17 cellular contexts compared by ENCODE assay signal in genomic region chr6:138538390-138539031, GRCh38. TPM values are rescaled to one million over a fixed set of nuclear protein-coding genes. Genes with fewer than 3 reads are reported as not detected.
DNase-seq lines count a peak whose midpoint lies in the region; ATAC-seq lines count a peak whose summit lies in the region.
"Had no signal": no experiment of that assay in that cellular context is flagged by ENCODE, and none has a peak within 500 bp of the region (broad histone marks: within the 10 kb centered on the region; RNA-seq: fewer than 3 reads in every experiment).

No MANE protein-coding gene starts in this region.

- H3K27ac Mint-ChIP-seq in activated CD8-positive, alpha-beta T cell treated with anti-CD3 and anti-CD28 coated beads, Interleukin-2, amount 10 ng/mL, durations not matched to agents 7 days and 5 days, result no peak overlapping the region
- H3K27ac Mint-ChIP-seq: activated naive CD4-positive, alpha-beta T cell treated with anti-CD3 and anti-CD28 coated beads, Interleukin-2, amount 50 U/mL, for 24 hours; memory B cell had no signal

- no peak overlapping the region for H3K4me3 Mint-ChIP-seq in activated CD8-positive, alpha-beta T cell treated with anti-CD3 and anti-CD28 coated beads, Interleukin-2, amount 10 ng/mL, durations not matched to agents 7 days and 5 days
- H3K4me3 Mint-ChIP-seq: activated naive CD4-positive, alpha-beta T cell treated with anti-CD3 and anti-CD28 coated beads, Interleukin-2, amount 50 U/mL, for 24 hours; memory B cell had no signal

- in situ Hi-C loops in GM23248 (cut with MboI), result no loop called here

- peaks cover 14% of the 10 kb centered on the region for H3K79me2 ChIP-seq in GM23248 (ENCODE audit: insufficient read depth)

- peak overlapping the region; percentile 48; the same call in 1 of the 2 replicates for H2AFZ ChIP-seq in GM23248
- H2AFZ ChIP-seq: PC-9 had no signal

- no peaks in the 10 kb centered on the region for H3K9me3 ChIP-seq in GM23248 (ENCODE audit: low read depth)
- no peaks in the 10 kb centered on the region for H3K9me3 ChIP-seq in right cardiac atrium (ENCODE audit: control insufficient read depth, low read length)

- H3K27ac ChIP-seq in GM23248 (no peak overlapping the region), right cardiac atrium (ENCODE audit: low read length) (peak overlapping the region; percentile 72)
- H3K27ac ChIP-seq: PC-9 had no signal

- intact Hi-C loops in right cardiac atrium (cut with DNase I), result no loop called here

- no peaks in the 10 kb centered on the region for H3K4me1 Mint-ChIP-seq in activated CD8-positive, alpha-beta T cell treated with anti-CD3 and anti-CD28 coated beads, Interleukin-2, amount 10 ng/mL, durations not matched to agents 7 days and 5 days (ENCODE audit: low read depth)
- H3K4me1 Mint-ChIP-seq: activated naive CD4-positive, alpha-beta T cell treated with anti-CD3 and anti-CD28 coated beads, Interleukin-2, amount 50 U/mL, for 24 hours; memory B cell had no signal

- peak; percentile 18 to 47 for ATAC-seq in right cardiac atrium
- no peak for ATAC-seq in HG03025 (IDR thresholded peaks at IDR 0.05; ENCODE audit: low FRiP score, unreplicated experiment)
- ATAC-seq in activated CD8-positive, alpha-beta T cell treated with anti-CD3 and anti-CD28 coated beads, Interleukin-2, amount 10 ng/mL, durations not matched to agents 7 days and 5 days, result no peak
- no peak for ATAC-seq in GM19452 (IDR thresholded peaks at IDR 0.05; ENCODE audit: unreplicated experiment)
- ATAC-seq: K562 had no signal

- H3K4me3 ChIP-seq in GM23248, result no peak overlapping the region
- H3K4me3 ChIP-seq in right cardiac atrium (ENCODE audit: low read length), result no peak overlapping the region
- H3K4me3 ChIP-seq: K562, PC-9 had no signal

- peaks cover 27% of the 10 kb centered on the region for H3F3A ChIP-seq in GM23248 (ENCODE audit: insufficient read depth)

- H3K4me1 ChIP-seq in GM23248 (ENCODE audit: insufficient read depth) (peaks cover 52% of the 10 kb centered on the region), right cardiac atrium (ENCODE audit: control insufficient read depth, insufficient read depth, low read length) (peaks cover 8% of the 10 kb centered on the region)

- no peaks in the 10 kb centered on the region for H3K9me3 Mint-ChIP-seq in activated CD8-positive, alpha-beta T cell treated with anti-CD3 and anti-CD28 coated beads, Interleukin-2, amount 10 ng/mL, durations not matched to agents 7 days and 5 days (ENCODE audit: insufficient read depth)
- H3K9me3 Mint-ChIP-seq: activated naive CD4-positive, alpha-beta T cell treated with anti-CD3 and anti-CD28 coated beads, Interleukin-2, amount 50 U/mL, for 24 hours; memory B cell had no signal

- no peaks in the 10 kb centered on the region for H4K20me1 ChIP-seq in GM23248 (ENCODE audit: insufficient read depth)

- CTCF ChIA-PET in activated CD8-positive, alpha-beta T cell treated with anti-CD3 and anti-CD28 coated beads, Interleukin-2, amount 10 ng/mL, durations not matched to agents 7 days and 5 days (lab: Charles Lee), result no interaction called here

- POLR2A ChIA-PET in activated CD8-positive, alpha-beta T cell treated with anti-CD3 and anti-CD28 coated beads, Interleukin-2, amount 10 ng/mL, durations not matched to agents 7 days and 5 days (lab: Charles Lee), result no interaction called here

- H3K9me2 ChIP-seq in GM23248 (ENCODE audit: insufficient read depth), result no peaks in the 10 kb centered on the region

- no peaks in the 10 kb centered on the region for H3K36me3 ChIP-seq in GM23248 (ENCODE audit: low read depth)

- DNase-seq in GM23248 (peak; percentile 39), cerebellar cortex (ENCODE audit: low spot score) (peak; percentile 36), right cardiac atrium (peak; percentile 47 to 83 (median 76)), pons (ENCODE audit: low spot score) (peak; percentile 30), T-helper 2 cell (no peak)
- DNase-seq in activated CD8-positive, alpha-beta T cell treated with anti-CD3 and anti-CD28 coated beads, Interleukin-2, amount 10 ng/mL, durations not matched to agents 7 days and 5 days, result no peak
- DNase-seq: activated CD4-positive, CD25-positive, alpha-beta regulatory T cell treated with anti-CD3 and anti-CD28 coated beads, Interleukin-2, amount 50 U/mL, for 72 hours; activated CD8-positive, alpha-beta memory T cell treated with anti-CD3 and anti-CD28 coated beads, Interleukin-2, amount 50 U/mL, for 4 hours; AML-193; NCI-H146; NCI-H526 had no signal

- H3K27me3 ChIP-seq in GM23248 (replicated peaks; ENCODE audit: insufficient read depth), result no peaks in the 10 kb centered on the region
- no peaks in the 10 kb centered on the region for H3K27me3 ChIP-seq in right cardiac atrium (ENCODE audit: control insufficient read depth, insufficient read depth)

- peak overlapping the region; percentile 56 for H3K4me2 ChIP-seq in GM23248 (ENCODE audit: unreplicated experiment)
- H3K4me2 ChIP-seq: PC-9 had no signal

- no peaks in the 10 kb centered on the region for H3K36me3 Mint-ChIP-seq in activated CD8-positive, alpha-beta T cell treated with anti-CD3 and anti-CD28 coated beads, Interleukin-2, amount 10 ng/mL, durations not matched to agents 7 days and 5 days (ENCODE audit: low read depth)
- H3K36me3 Mint-ChIP-seq: activated naive CD4-positive, alpha-beta T cell treated with anti-CD3 and anti-CD28 coated beads, Interleukin-2, amount 50 U/mL, for 24 hours; memory B cell had no signal

- H3K27me3 Mint-ChIP-seq in activated CD8-positive, alpha-beta T cell treated with anti-CD3 and anti-CD28 coated beads, Interleukin-2, amount 10 ng/mL, durations not matched to agents 7 days and 5 days (ENCODE audit: low read depth), result peaks cover 29% of the 10 kb centered on the region

- H3K9ac ChIP-seq in GM23248, result no peak overlapping the region

- 14 to 22% methylated on average over 7 of the region's 7 CpGs for WGBS in GM23248 (ENCODE audit: low coverage in 1 of 2, low lambda C conversion rate in 2 of 2, missing lambda C conversion rate in 2 of 2), 2 experiments
- 41% methylated on average over 7 of the region's 7 CpGs for WGBS in right cardiac atrium

RNA-seq across cellular contexts. Expression of gene NHSL1, which starts 39.2 kb away (rescaled TPM):
- 6.2 and 9.4 TPM in 2 replicates for total RNA-seq in GM23248 (2014; rRNA removed; shearing (Covaris generic))
- polyA plus RNA-seq in GM23248 (2016; fragmentation: Nextera tagmentation; extraction: Ambion mirVana) (3.3 and 3.4 TPM in 2 replicates), right cardiac atrium (10.5 TPM)
- 10 to 100 TPM; 35.4 to 46.5 (median 38.8) TPM for total RNA-seq in right cardiac atrium
- total RNA-seq in activated CD8-positive, alpha-beta T cell treated with anti-CD3 and anti-CD28 coated beads, Interleukin-2, amount 10 ng/mL, durations not matched to agents 7 days and 5 days, result under 1 TPM; 0.13 to 0.34 TPM

Comparison
In these comparisons a context has a peak if more than half of its experiments do, and no peak if none do; other contexts are left out.
1. DNase-seq: peak in GM23248 (single experiment), cerebellar cortex (single experiment), right cardiac atrium (3 of 3) and pons (single experiment); none in T-helper 2 cell (0 of 5) and activated CD8-positive, alpha-beta T cell treated with anti-CD3 and anti-CD28 coated beads, Interleukin-2, amount 10 ng/mL, durations not matched to agents 7 days and 5 days (single experiment).
2. ATAC-seq: peak in right cardiac atrium (2 of 2); none in HG03025 (single experiment), activated CD8-positive, alpha-beta T cell treated with anti-CD3 and anti-CD28 coated beads, Interleukin-2, amount 10 ng/mL, durations not matched to agents 7 days and 5 days (single experiment) and GM19452 (single experiment).